Comparison of ENCODE assay signal across 28 cellular contexts in genomic region chr7:66928388-66928787, GRCh38. TPM values are rescaled to one million over a fixed set of nuclear protein-coding genes. Genes with fewer than 3 reads are reported as not detected.
DNase-seq lines count a peak whose midpoint lies in the region; ATAC-seq lines count a peak whose summit lies in the region.
"Had no signal": no experiment of that assay in that cellular context is flagged by ENCODE, and none has a peak within 500 bp of the region (broad histone marks: within the 10 kb centered on the region; RNA-seq: fewer than 3 reads in every experiment).

No MANE protein-coding gene starts in this region.

- ATAC-seq in activated CD4-positive, alpha-beta T cell treated with anti-CD3 and anti-CD28 coated beads for 36 hours = no peak
- ATAC-seq in left ventricle myocardium superior (peak; percentile 53), HG03442 (IDR thresholded peaks at IDR 0.05; ENCODE audit: unreplicated experiment) (no peak)
- ATAC-seq: activated T-helper 17 cell treated with anti-CD3 and anti-CD28 coated beads, Interleukin-2, amount 50 U/mL, for 72 hours; mucosa of descending colon; PC-3 had no signal

- CTCF ChIA-PET in activated CD4-positive, alpha-beta T cell treated with anti-CD3 and anti-CD28 coated beads for 36 hours (lab: Charles Lee) = interaction anchor here (0.5 to 0.7 kb wide), 3 partner anchors 363 to 652 kb away, joined by 3 read pairs; no protein-coding TSS in a partner anchor
- CTCF ChIA-PET in CD8-positive, alpha-beta memory T cell (lab: Charles Lee) = no interaction called here

- peaks cover 40% of the 10 kb centered on the region for H3K36me3 Mint-ChIP-seq in activated CD4-positive, alpha-beta T cell treated with anti-CD3 and anti-CD28 coated beads for 36 hours (ENCODE audit: low read depth)
- H3K36me3 Mint-ChIP-seq in CD8-positive, alpha-beta memory T cell = peaks cover 3 to 42% (median 4%) of the 10 kb centered on the region in 3 donors

- no peak overlapping the region for H3K27ac ChIP-seq in CD8-positive, alpha-beta memory T cell (ENCODE audit: low read depth, low read length)
- H3K27ac ChIP-seq: brain microvascular endothelial cell, epithelial cell of prostate, lower lobe of right lung, ovary, WERI-Rb-1 had no signal

- intact Hi-C loops in activated CD4-positive, alpha-beta T cell treated with anti-CD3 and anti-CD28 coated beads for 36 hours (cut with DNase I, micrococcal nuclease) = no loop called here
- intact Hi-C loops in left ventricle myocardium superior (cut with micrococcal nuclease) = no loop called here

- no peaks in the 10 kb centered on the region for H3K9me3 Mint-ChIP-seq in activated CD4-positive, alpha-beta T cell treated with anti-CD3 and anti-CD28 coated beads for 36 hours (ENCODE audit: low read depth)
- H3K9me3 Mint-ChIP-seq in CD8-positive, alpha-beta memory T cell = no peaks in the 10 kb centered on the region
- H3K9me3 Mint-ChIP-seq: activated CD4-positive, alpha-beta T cell treated with anti-CD3 and anti-CD28 coated beads, Interleukin-2, amount 10 ng/mL, durations not matched to agents 7 days and 5 days; activated T-helper 17 cell treated with anti-CD3 and anti-CD28 coated beads, Interleukin-2, amount 50 U/mL, for 72 hours; H9 had no signal

- no peaks in the 10 kb centered on the region for H3K27me3 Mint-ChIP-seq in activated CD4-positive, alpha-beta T cell treated with anti-CD3 and anti-CD28 coated beads for 36 hours
- no peaks in the 10 kb centered on the region for H3K27me3 Mint-ChIP-seq in CD8-positive, alpha-beta memory T cell
- H3K27me3 Mint-ChIP-seq: activated CD4-positive, alpha-beta T cell treated with anti-CD3 and anti-CD28 coated beads, Interleukin-2, amount 10 ng/mL, durations not matched to agents 7 days and 5 days; activated T-helper 17 cell treated with anti-CD3 and anti-CD28 coated beads, Interleukin-2, amount 50 U/mL, for 72 hours had no signal

- H3K4me3 Mint-ChIP-seq in activated CD4-positive, alpha-beta T cell treated with anti-CD3 and anti-CD28 coated beads for 36 hours = no peak overlapping the region
- peak overlapping the region in 6 of 7 donors; percentile 2 to 70 (median 19) for H3K4me3 Mint-ChIP-seq in CD8-positive, alpha-beta memory T cell
- H3K4me3 Mint-ChIP-seq: activated CD4-positive, alpha-beta T cell treated with anti-CD3 and anti-CD28 coated beads, Interleukin-2, amount 10 ng/mL, durations not matched to agents 7 days and 5 days; activated T-helper 17 cell treated with anti-CD3 and anti-CD28 coated beads, Interleukin-2, amount 50 U/mL, for 72 hours; H9 had no signal

- no peaks in the 10 kb centered on the region for H3K27me3 ChIP-seq in CD8-positive, alpha-beta memory T cell (ENCODE audit: insufficient read depth, low read length, poor library complexity, severe bottlenecking)
- H3K27me3 ChIP-seq: brain microvascular endothelial cell, ovary, upper lobe of left lung had no signal

- H3K36me3 ChIP-seq in CD8-positive, alpha-beta memory T cell (ENCODE audit: insufficient read depth, low read length) = peaks cover 5% of the 10 kb centered on the region
- H3K36me3 ChIP-seq: brain microvascular endothelial cell, ovary had no signal

- no peak overlapping the region for H3K4me3 ChIP-seq in CD8-positive, alpha-beta memory T cell (ENCODE audit: low read length)
- H3K4me3 ChIP-seq: lower lobe of right lung, mucosa of descending colon, ovary, upper lobe of left lung had no signal

- peaks cover 69% of the 10 kb centered on the region for H3K4me1 Mint-ChIP-seq in activated CD4-positive, alpha-beta T cell treated with anti-CD3 and anti-CD28 coated beads for 36 hours
- H3K4me1 Mint-ChIP-seq in CD8-positive, alpha-beta memory T cell = peaks cover 51 to 89% (median 81%) of the 10 kb centered on the region in 3 donors

- peak overlapping the region; percentile 40 for H3K27ac Mint-ChIP-seq in activated CD4-positive, alpha-beta T cell treated with anti-CD3 and anti-CD28 coated beads for 36 hours
- peak overlapping the region in 3 of 8 donors; percentile 11 to 67 (median 66) for H3K27ac Mint-ChIP-seq in CD8-positive, alpha-beta memory T cell
- H3K27ac Mint-ChIP-seq: activated CD4-positive, alpha-beta T cell treated with anti-CD3 and anti-CD28 coated beads, Interleukin-2, amount 10 ng/mL, durations not matched to agents 7 days and 5 days; activated T-helper 17 cell treated with anti-CD3 and anti-CD28 coated beads, Interleukin-2, amount 50 U/mL, for 72 hours had no signal

- H3K9me3 ChIP-seq in CD8-positive, alpha-beta memory T cell (ENCODE audit: low read length) = no peaks in the 10 kb centered on the region
- H3K9me3 ChIP-seq: lower lobe of right lung, mucosa of descending colon, ovary, upper lobe of left lung had no signal

- H3K4me1 ChIP-seq in CD8-positive, alpha-beta memory T cell (ENCODE audit: insufficient read depth, low read length) = peaks cover 40% of the 10 kb centered on the region

- POLR2A ChIA-PET in activated CD4-positive, alpha-beta T cell treated with anti-CD3 and anti-CD28 coated beads for 36 hours (lab: Charles Lee) = interaction anchor here (0.5 to 0.6 kb wide), 2 partner anchors 85 to 339 kb away, joined by 3 read pairs; no protein-coding TSS in a partner anchor
- POLR2A ChIA-PET in CD8-positive, alpha-beta memory T cell (lab: Charles Lee) = no interaction called here

- DNase-seq in activated CD4-positive, alpha-beta T cell treated with anti-CD3 and anti-CD28 coated beads for 36 hours = no peak
- no peak for DNase-seq in activated CD4-positive, alpha-beta T cell treated with anti-CD3 and anti-CD28 coated beads, Interleukin-2, amount 50 U/mL, for 1 hour
- DNase-seq in CD8-positive, alpha-beta memory T cell = no peak
- DNase-seq in amniotic epithelial cell (ENCODE audit: low read depth) = peak; percentile 25
- DNase-seq in left ventricle myocardium superior = peak; percentile 46
- no peak for DNase-seq in activated gamma-delta T cell treated with Interleukin-2 at 50 U/mL for 16 hours
- no peak for DNase-seq in NCI-H1417 treated with DMSO at 0.1 percent for 48 hours (lab: John Stamatoyannopoulos, UW)
- DNase-seq: activated CD4-positive, alpha-beta T cell treated with anti-CD3 and anti-CD28 coated beads, Interleukin-2, amount 10 ng/mL, durations not matched to agents 7 days and 5 days; brain microvascular endothelial cell; COR-L47; DMS79; effector CD8-positive, alpha-beta T cell; GDM1; H9; head of caudate nucleus; lower lobe of right lung; mucosa of descending colon; NCI-H1105; NCI-H1930; ovary; PC-3; SHP77; small intestine; WERI-Rb-1 had no signal

RNA-seq across cellular contexts. Expression of gene TMEM248, which starts 7.4 kb away (rescaled TPM):
- total RNA-seq in activated CD4-positive, alpha-beta T cell treated with anti-CD3 and anti-CD28 coated beads for 36 hours = 10 to 100 TPM; 70.5 to 85.8 TPM
- total RNA-seq in CD8-positive, alpha-beta memory T cell = 10 to 100 TPM; 85.8 to 91.6 TPM
- 129 TPM for polyA plus RNA-seq in CD8-positive, alpha-beta memory T cell
- total RNA-seq in left ventricle myocardium superior = 37.5 TPM

Comparison
In these comparisons a context has a peak if more than half of its experiments do, and no peak if none do; other contexts are left out.
1. DNase-seq: peak in amniotic epithelial cell (single experiment) and left ventricle myocardium superior (single experiment); none in activated CD4-positive, alpha-beta T cell treated with anti-CD3 and anti-CD28 coated beads for 36 hours (single experiment), activated CD4-positive, alpha-beta T cell treated with anti-CD3 and anti-CD28 coated beads, Interleukin-2, amount 50 U/mL, for 1 hour (single experiment), CD8-positive, alpha-beta memory T cell (0 of 5), activated gamma-delta T cell treated with Interleukin-2 at 50 U/mL for 16 hours (single experiment) and NCI-H1417 treated with DMSO at 0.1 percent for 48 hours (single experiment).